In the genomic region with DNA sequence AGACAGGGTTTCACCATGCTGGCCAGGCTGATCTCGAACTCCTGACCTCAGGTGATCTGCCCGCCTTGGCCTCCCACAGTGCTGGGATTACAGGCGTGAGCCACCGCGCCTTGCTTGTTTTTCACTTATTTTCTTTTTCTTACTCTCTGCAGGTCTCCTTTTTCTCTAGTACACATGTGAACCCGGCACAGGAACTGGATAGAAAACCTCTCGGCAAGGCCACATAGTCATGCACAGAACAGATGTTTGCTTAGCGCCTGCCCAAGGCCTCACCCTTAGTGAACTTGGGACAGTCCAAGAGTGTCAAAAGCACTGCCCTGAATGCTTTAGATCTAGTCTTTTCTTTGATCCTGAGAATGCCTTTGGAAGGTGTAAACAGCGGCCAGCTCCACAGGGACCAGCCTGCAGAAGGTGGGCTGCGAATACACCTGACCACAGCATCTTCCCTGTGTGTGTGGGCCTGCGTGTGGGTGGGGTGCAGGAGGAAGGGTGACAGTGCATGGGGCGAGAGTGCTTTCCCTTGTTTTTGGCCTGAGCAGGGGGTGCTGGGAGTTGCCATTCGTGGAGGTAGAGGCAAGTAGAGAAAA, we compare ENCODE assay signal across 1 cellular context.
TF ChIP-seq lines count a peak whose summit lies in the region.

No MANE protein-coding gene starts in this region.

TF ChIP-seq in HepG2, 621 proteins besides CTCF, POLR2A, EP300 and RAD21 (continued from another document and continues in another):
- TF ChIP-seq ZNF232 (CRISPR knock-in tag; IDR thresholded peaks at IDR 0.05; ENCODE audit: borderline replicate concordance) (peak; percentile 88), CHD2 (IDR thresholded peaks at IDR 0.05; ENCODE audit: low read depth, low read length) (no peak), KMT2B (CRISPR knock-in tag; IDR thresholded peaks at IDR 0.05) (no peak), KMT2A (CRISPR knock-in tag; IDR thresholded peaks at IDR 0.05) (no peak), ZSCAN5A (CRISPR knock-in tag; IDR thresholded peaks at IDR 0.05; ENCODE audit: borderline replicate concordance) (peak; percentile 74; the same call in 1 of the 2 replicates), RXRB (CRISPR knock-in tag; IDR thresholded peaks at IDR 0.05; ENCODE audit: borderline replicate concordance) (peak; percentile 95), RARG (CRISPR knock-in tag; IDR thresholded peaks at IDR 0.05; ENCODE audit: low read depth) (no peak), SMAD1 (CRISPR knock-in tag; IDR thresholded peaks at IDR 0.05; ENCODE audit: borderline replicate concordance, low read depth) (0 out of 2 replicates have a peak, but pooled peaks have one; percentile 36), MBD4 (IDR thresholded peaks at IDR 0.05; ENCODE audit: borderline replicate concordance, low read length) (no peak), TAF15 (IDR thresholded peaks at IDR 0.05; ENCODE audit: low read depth, low read length, poor library complexity, severe bottlenecking) (no peak), JUNB (CRISPR knock-in tag; IDR thresholded peaks at IDR 0.05; ENCODE audit: borderline replicate concordance) (no peak), SCMH1 (CRISPR knock-in tag; IDR thresholded peaks at IDR 0.05; ENCODE audit: borderline replicate concordance) (no peak), ZFP36 (IDR thresholded peaks at IDR 0.05; ENCODE audit: borderline replicate concordance, low read depth, low read length, partially characterized antibody) (no peak), ZFP90 (CRISPR knock-in tag; IDR thresholded peaks at IDR 0.05; ENCODE audit: borderline replicate concordance) (no peak), NAIF1 (CRISPR knock-in tag; IDR thresholded peaks at IDR 0.05; ENCODE audit: borderline replicate concordance) (no peak), RELA (CRISPR knock-in tag; IDR thresholded peaks at IDR 0.05) (no peak), MAZ (IDR thresholded peaks at IDR 0.05; ENCODE audit: borderline replicate concordance, low read depth, low read length) (no peak), MAZ (CRISPR knock-in tag; IDR thresholded peaks at IDR 0.05; ENCODE audit: low read depth) (no peak), U2AF1 (optimal IDR thresholded peaks at IDR 0.05; ENCODE audit: low read depth, low read length) (no peak), ISX (CRISPR knock-in tag; conservative IDR thresholded peaks at IDR 0.05) (no peak), SUZ12 (IDR thresholded peaks at IDR 0.05; ENCODE audit: low read depth, low read length) (no peak), TFAP4 (IDR thresholded peaks at IDR 0.05; ENCODE audit: borderline replicate concordance, low read depth) (peak; percentile 87), NFE2L1 (CRISPR knock-in tag; IDR thresholded peaks at IDR 0.05; ENCODE audit: borderline replicate concordance) (no peak), ZFP37 (CRISPR knock-in tag; IDR thresholded peaks at IDR 0.05; ENCODE audit: borderline replicate concordance) (no peak), ZEB1 (IDR thresholded peaks at IDR 0.05; ENCODE audit: insufficient replicate concordance, low read depth) (peak; percentile 65), ZFP91 (CRISPR knock-in tag; IDR thresholded peaks at IDR 0.05; ENCODE audit: borderline replicate concordance) (peak; percentile 70), ZFP82 (CRISPR knock-in tag; IDR thresholded peaks at IDR 0.05; ENCODE audit: borderline replicate concordance) (no peak), AKAP8 (CRISPR knock-in tag; IDR thresholded peaks at IDR 0.05) (peak; percentile 90; the same call in 1 of the 2 replicates), NBN (conservative IDR thresholded peaks at IDR 0.05) (no peak), REXO4 (CRISPR knock-in tag; IDR thresholded peaks at IDR 0.05; ENCODE audit: borderline replicate concordance) (no peak), PTBP1 (IDR thresholded peaks at IDR 0.05; ENCODE audit: low read depth, low read length, poor library complexity, severe bottlenecking) (no peak), REST (IDR thresholded peaks at IDR 0.05; ENCODE audit: borderline replicate concordance in 1 of 2, low read depth in 1 of 2, low read length in 2 of 2) (peak in 1 of 2 experiments; percentile 45; a peak in 1 of 4 replicates), IRF9 (CRISPR knock-in tag; IDR thresholded peaks at IDR 0.05; ENCODE audit: borderline replicate concordance) (0 out of 2 replicates have a peak, but pooled peaks have one; percentile 47), SIN3B (IDR thresholded peaks at IDR 0.05; ENCODE audit: low read length) (no peak; the same call in 1 of the 2 replicates), KLF13 (CRISPR knock-in tag; IDR thresholded peaks at IDR 0.05) (no peak), KDM5A (IDR thresholded peaks at IDR 0.05; ENCODE audit: borderline replicate concordance, low read length) (no peak; the same call in 1 of the 2 replicates), EZH2 (conservative IDR thresholded peaks at IDR 0.05; ENCODE audit: low read depth, low read length) (no peak), ZSCAN12 (CRISPR knock-in tag; IDR thresholded peaks at IDR 0.05) (no peak), ZNF816 (CRISPR knock-in tag; IDR thresholded peaks at IDR 0.05; ENCODE audit: borderline replicate concordance) (no peak), ZFYVE20 (CRISPR knock-in tag; IDR thresholded peaks at IDR 0.05; ENCODE audit: borderline replicate concordance, low read depth) (no peak), ZNF335 (CRISPR knock-in tag; IDR thresholded peaks at IDR 0.05) (0 out of 2 replicates have a peak, but pooled peaks have one; percentile 59), ZMYM2 (CRISPR knock-in tag; IDR thresholded peaks at IDR 0.05) (peak; percentile 98), KDM3A (CRISPR knock-in tag; IDR thresholded peaks at IDR 0.05; ENCODE audit: low read depth) (peak; percentile 68; the same call in 1 of the 2 replicates), AHR (CRISPR knock-in tag; IDR thresholded peaks at IDR 0.05) (no peak), HMGA1 (CRISPR knock-in tag; conservative IDR thresholded peaks at IDR 0.05) (no peak), ZNF230 (CRISPR knock-in tag; IDR thresholded peaks at IDR 0.05) (peak; percentile 36; the same call in 1 of the 2 replicates), AFF4 (CRISPR knock-in tag; IDR thresholded peaks at IDR 0.05) (no peak), ZNF556 (CRISPR knock-in tag; IDR thresholded peaks at IDR 0.05; ENCODE audit: borderline replicate concordance) (peak; percentile 60; the same call in 1 of the 2 replicates)
- TF ChIP-seq, protein P1, sequence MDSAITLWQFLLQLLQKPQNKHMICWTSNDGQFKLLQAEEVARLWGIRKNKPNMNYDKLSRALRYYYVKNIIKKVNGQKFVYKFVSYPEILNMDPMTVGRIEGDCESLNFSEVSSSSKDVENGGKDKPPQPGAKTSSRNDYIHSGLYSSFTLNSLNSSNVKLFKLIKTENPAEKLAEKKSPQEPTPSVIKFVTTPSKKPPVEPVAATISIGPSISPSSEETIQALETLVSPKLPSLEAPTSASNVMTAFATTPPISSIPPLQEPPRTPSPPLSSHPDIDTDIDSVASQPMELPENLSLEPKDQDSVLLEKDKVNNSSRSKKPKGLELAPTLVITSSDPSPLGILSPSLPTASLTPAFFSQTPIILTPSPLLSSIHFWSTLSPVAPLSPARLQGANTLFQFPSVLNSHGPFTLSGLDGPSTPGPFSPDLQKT (CRISPR knock-in tag; IDR thresholded peaks at IDR 0.05; ENCODE audit: borderline replicate concordance), result no peak
- TF ChIP-seq, protein P2, sequence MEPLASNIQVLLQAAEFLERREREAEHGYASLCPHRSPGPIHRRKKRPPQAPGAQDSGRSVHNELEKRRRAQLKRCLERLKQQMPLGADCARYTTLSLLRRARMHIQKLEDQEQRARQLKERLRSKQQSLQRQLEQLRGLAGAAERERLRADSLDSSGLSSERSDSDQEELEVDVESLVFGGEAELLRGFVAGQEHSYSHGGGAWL (CRISPR knock-in tag; IDR thresholded peaks at IDR 0.05), result no peak
- TF ChIP-seq, protein P3, sequence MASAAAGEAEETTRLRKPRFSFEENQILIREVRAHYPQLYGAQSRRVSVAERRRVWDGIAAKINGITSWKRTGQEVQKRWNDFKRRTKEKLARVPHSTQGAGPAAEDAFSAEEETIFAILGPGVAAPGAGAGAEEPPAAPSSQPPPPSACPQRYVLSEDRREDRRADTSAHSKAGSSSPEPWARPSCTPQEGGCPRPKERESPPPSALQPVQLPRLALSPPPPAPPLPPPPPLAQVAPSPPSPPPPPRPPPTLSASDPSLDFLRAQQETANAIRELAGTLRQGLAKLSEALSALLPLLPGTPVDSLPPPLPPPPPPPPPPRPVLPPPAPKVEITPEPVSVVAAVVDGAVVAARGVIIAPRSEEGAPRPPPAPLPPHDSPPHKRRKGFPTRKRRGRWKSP (CRISPR knock-in tag; IDR thresholded peaks at IDR 0.05), result no peak
